In genomic region chr14:20642182-20642581, GRCh38 we compare ENCODE assay signal across 3 cellular contexts.
TF ChIP-seq lines count a peak whose summit lies in the region.

No MANE protein-coding gene starts in this region.

TF ChIP-seq in SK-N-SH treated with all-trans-retinoic acid at 6 μM for 48 hours, 23 proteins besides CTCF, POLR2A, EP300 and RAD21:
- TF ChIP-seq ZC3H10 (CRISPR knock-in tag; IDR thresholded peaks at IDR 0.05) (no peak), ZNF70 (CRISPR knock-in tag; IDR thresholded peaks at IDR 0.05) (no peak), PPARA (CRISPR knock-in tag; IDR thresholded peaks at IDR 0.05; ENCODE audit: borderline replicate concordance) (no peak), ISL1 (CRISPR knock-in tag; IDR thresholded peaks at IDR 0.05) (peak; percentile 64), RARB (CRISPR knock-in tag; IDR thresholded peaks at IDR 0.05) (no peak), ZFP30 (CRISPR knock-in tag; IDR thresholded peaks at IDR 0.05) (no peak), ZFP3 (CRISPR knock-in tag; IDR thresholded peaks at IDR 0.05) (no peak), ARNTL (CRISPR knock-in tag; IDR thresholded peaks at IDR 0.05; ENCODE audit: borderline replicate concordance, low read depth) (no peak)

TF ChIP-seq in SK-N-SH, 30 proteins besides CTCF, POLR2A, EP300 and RAD21:
- TF ChIP-seq ZBTB33 (IDR thresholded peaks at IDR 0.05; ENCODE audit: borderline replicate concordance, low read depth) (no peak), MEF2A (IDR thresholded peaks at IDR 0.05; ENCODE audit: borderline replicate concordance, low read depth) (no peak), NRF1 (IDR thresholded peaks at IDR 0.05; ENCODE audit: low read depth, low read length) (no peak), PBX3 (IDR thresholded peaks at IDR 0.05) (no peak), YY1 (IDR thresholded peaks at IDR 0.05; ENCODE audit: low read depth) (no peak)

TF ChIP-seq in K562, 482 proteins besides CTCF, POLR2A, EP300 and RAD21:
- TF ChIP-seq C11orf30 (IDR thresholded peaks at IDR 0.05; ENCODE audit: low read depth): no peak
- no peak for TF ChIP-seq ZNF143 (CRISPR knock-in tag; IDR thresholded peaks at IDR 0.05)
- no peak for TF ChIP-seq EGR1 (conservative IDR thresholded peaks at IDR 0.05)
- no peak for TF ChIP-seq BMI1 (IDR thresholded peaks at IDR 0.05; ENCODE audit: low read length)
- no peak for TF ChIP-seq GTF2F1 (IDR thresholded peaks at IDR 0.05; ENCODE audit: low read depth, low read length)
- no peak for TF ChIP-seq NCOA1 (IDR thresholded peaks at IDR 0.05; ENCODE audit: low read depth)
- no peak for TF ChIP-seq OTX1 (CRISPR knock-in tag; IDR thresholded peaks at IDR 0.05)
- TF ChIP-seq THAP12 (CRISPR knock-in tag; IDR thresholded peaks at IDR 0.05): no peak
- TF ChIP-seq NRF1 (conservative IDR thresholded peaks at IDR 0.05 in 1 of 2, IDR thresholded peaks at IDR 0.05 in 1 of 2): no peak
- no peak for TF ChIP-seq MYBL2 (IDR thresholded peaks at IDR 0.05; ENCODE audit: low read depth)
- no peak for TF ChIP-seq MYBL2 (CRISPR knock-in tag; IDR thresholded peaks at IDR 0.05; ENCODE audit: borderline replicate concordance)
- no peak for TF ChIP-seq TGIF2 (CRISPR knock-in tag; IDR thresholded peaks at IDR 0.05)
- no peak for TF ChIP-seq CREBBP (IDR thresholded peaks at IDR 0.05; ENCODE audit: low read depth, low read length)
- no peak for TF ChIP-seq RBFOX2 (IDR thresholded peaks at IDR 0.05; ENCODE audit: low read depth, low read length)
- TF ChIP-seq XRCC5 (IDR thresholded peaks at IDR 0.05; ENCODE audit: low read depth, low read length): no peak
- TF ChIP-seq ZC3H8 (IDR thresholded peaks at IDR 0.05): no peak
- no peak for TF ChIP-seq RFX7 (CRISPR knock-in tag; IDR thresholded peaks at IDR 0.05)
- no peak for TF ChIP-seq CBFA2T2 (conservative IDR thresholded peaks at IDR 0.05)
- no peak for TF ChIP-seq NUFIP1 (IDR thresholded peaks at IDR 0.05; ENCODE audit: partially characterized antibody)
TF ChIP-seq in K562: peak in this region for 0.
